Comparison of ENCODE assay signal across 14 cellular contexts in the genomic region with DNA sequence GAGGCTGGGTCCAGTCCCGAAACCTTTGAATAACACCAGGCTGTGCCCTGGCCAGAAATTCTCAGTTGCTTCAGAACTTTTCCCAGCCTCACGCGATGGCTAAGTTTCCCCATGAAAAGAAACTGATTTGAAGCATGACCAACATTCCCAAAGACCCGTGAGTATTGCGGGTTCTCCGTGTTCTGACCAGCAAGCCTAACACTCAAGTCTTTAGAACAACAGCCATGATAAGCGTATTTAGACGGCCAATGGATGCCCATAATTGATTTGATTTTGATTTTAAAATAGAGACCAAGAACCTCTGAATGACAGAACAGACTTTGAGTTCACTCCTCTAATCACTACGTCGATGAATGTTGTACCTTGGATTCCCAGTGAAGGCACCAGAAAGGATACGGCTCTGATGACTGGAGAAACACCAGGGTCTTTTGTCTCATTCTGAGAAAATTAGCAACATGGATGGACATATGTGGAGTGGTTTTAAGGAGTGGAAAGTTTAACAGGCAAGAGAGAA. TPM values are rescaled to one million over a fixed set of nuclear protein-coding genes. Genes with fewer than 3 reads are reported as not detected.
"Had no signal": no experiment of that assay in that cellular context is flagged by ENCODE, and none has a peak within 500 bp of the region (broad histone marks: within the 10 kb centered on the region; RNA-seq: fewer than 3 reads in every experiment).

No MANE protein-coding gene starts in this region.

- H3K36me3 ChIP-seq: SJCRH30 had no signal

- ATAC-seq: Right ventricle myocardium inferior had no signal

- DNase-seq: NCI-H2029 treated with DMSO at 0.1 percent for 48 hours, NCI-H2081 treated with DMSO at 0.1 percent for 48 hours, NCI-H524 treated with DMSO at 0.1 percent for 48 hours, SIG-M5 had no signal

- H3K4me3 ChIP-seq: PC-9, SJCRH30, SK-N-MC had no signal

- H3K27ac ChIP-seq: KMS-11, PC-9, RWPE1, SJCRH30, SK-N-MC had no signal

- H3K4me3 Mint-ChIP-seq: T-cell had no signal

- H2AFZ ChIP-seq: PC-9 had no signal

- H3K9ac ChIP-seq: KMS-11 had no signal

- H3K27me3 ChIP-seq: SJCRH30 had no signal

- FAIRE-seq: RCC 7860 had no signal

- H3K4me2 ChIP-seq: KMS-11, PC-9 had no signal

- H3K36me3 Mint-ChIP-seq: T-cell had no signal

- H3K4me1 Mint-ChIP-seq: T-cell had no signal

RNA-seq across cellular contexts. Expression of a gene that starts 43.9 kb away (rescaled TPM):
- total RNA-seq: MCF 10A had no signal

RNA-seq across cellular contexts. Expression of a gene that starts 55.5 kb away (rescaled TPM):
- total RNA-seq: LHCN-M2, MCF 10A, PC-9, Right ventricle myocardium inferior, T-cell had no signal
